In genomic region chr1:230359992-230360391, GRCh38 we compare ENCODE assay signal across 15 cellular contexts.
A peak's percentile ranks its signal among the peaks of the same experiment; 100 is the strongest.
DNase-seq lines count a peak whose midpoint lies in the region; TF ChIP-seq lines count a peak whose summit lies in the region.
"Had no signal": no experiment of that assay in that cellular context is flagged by ENCODE, and none has a peak within 500 bp of the region (broad histone marks: within the 10 kb centered on the region; RNA-seq: fewer than 3 reads in every experiment).

No MANE protein-coding gene starts in this region.

- no peak for TF ChIP-seq CTCF in thyroid gland (IDR thresholded peaks at IDR 0.05)
- no peak for TF ChIP-seq CTCF in suprapubic skin (IDR thresholded peaks at IDR 0.05)

- H3K4me3 ChIP-seq in thyroid gland (replicated peaks in 1 of 3) (no peak overlapping the region), suprapubic skin (no peak overlapping the region)
- H3K4me3 ChIP-seq: testis had no signal

- H3K27ac ChIP-seq in thyroid gland (peak overlapping the region; percentile 44 to 61 (median 50)), suprapubic skin (no peak overlapping the region)
- H3K27ac ChIP-seq: testis had no signal

- TF ChIP-seq POLR2A in thyroid gland (IDR thresholded peaks at IDR 0.05) (no peak), suprapubic skin (IDR thresholded peaks at IDR 0.05) (no peak)

- H3K9me3 ChIP-seq in thyroid gland, result no peaks in the 10 kb centered on the region
- no peaks in the 10 kb centered on the region for H3K9me3 ChIP-seq in suprapubic skin
- H3K9me3 ChIP-seq: testis had no signal

- intact Hi-C loops in thyroid gland (cut with DNase I), result no loop called here

- H3K4me1 ChIP-seq in thyroid gland (peaks cover 9 to 23% of the 10 kb centered on the region in 2 donors), suprapubic skin (no peaks in the 10 kb centered on the region)
- H3K4me1 ChIP-seq: testis had no signal

- WGBS in thyroid gland, 2 donors, result 26 to 30% methylated on average over 3 of the region's 3 CpGs
- 31% methylated on average over 3 of the region's 3 CpGs for WGBS in suprapubic skin

- TF ChIP-seq EP300 in suprapubic skin (IDR thresholded peaks at IDR 0.05), result no peak

- H3K36me3 ChIP-seq in thyroid gland, result no peaks in the 10 kb centered on the region
- H3K36me3 ChIP-seq in suprapubic skin, result no peaks in the 10 kb centered on the region

- DNase-seq in NCI-H2196 (lab: John Stamatoyannopoulos, UW; ENCODE audit: unreplicated experiment) (peak; percentile 17), NCI-H2196 treated with DMSO at 0.1 percent for 48 hours (lab: John Stamatoyannopoulos, UW; ENCODE audit: unreplicated experiment) (no peak), T1000 (lab: John Stamatoyannopoulos, UW) (peak; percentile 65), fibroblast of peridontal ligament (ENCODE audit: extremely low read depth) (peak; percentile 39), thyroid gland (peak; percentile 80 to 82), suprapubic skin (ENCODE audit: low spot score in 2 of 2) (no peak), NCI-H82 (lab: John Stamatoyannopoulos, UW) (no peak), NCI-H748 treated with DMSO at 0.1 percent for 48 hours (lab: John Stamatoyannopoulos, UW) (no peak)
- DNase-seq: activated CD4-positive, alpha-beta T cell treated with anti-CD3 and anti-CD28 coated beads, Interleukin-2, amount 10 ng/mL, durations not matched to agents 7 days and 5 days; activated T-cell treated with anti-CD3 and anti-CD28 coated beads, Interleukin-2, amount 50 U/mL, for 48 hours; DMS153; NCI-H446; nucleus accumbens; T-helper 17 cell; testis had no signal

- H3K27me3 ChIP-seq in thyroid gland, result no peaks in the 10 kb centered on the region
- no peaks in the 10 kb centered on the region for H3K27me3 ChIP-seq in suprapubic skin
- H3K27me3 ChIP-seq: testis had no signal

Comparison
In these comparisons a context has a peak if more than half of its experiments do, and no peak if none do; other contexts are left out.
1. DNase-seq: peak in NCI-H2196 (single experiment), T1000 (single experiment), fibroblast of peridontal ligament (single experiment) and thyroid gland (2 of 2); none in NCI-H2196 treated with DMSO at 0.1 percent for 48 hours (single experiment), suprapubic skin (0 of 2), NCI-H82 (single experiment) and NCI-H748 treated with DMSO at 0.1 percent for 48 hours (single experiment).